Comparison of ENCODE assay signal across 22 cellular contexts in genomic region chrX:79117078-79117477, GRCh38. TPM values are rescaled to one million over a fixed set of nuclear protein-coding genes. Genes with fewer than 3 reads are reported as not detected.
DNase-seq lines count a peak whose midpoint lies in the region; ATAC-seq, FAIRE-seq and TF ChIP-seq lines count a peak whose summit lies in the region.
"Had no signal": no experiment of that assay in that cellular context is flagged by ENCODE, and none has a peak within 500 bp of the region (broad histone marks: within the 10 kb centered on the region; RNA-seq: fewer than 3 reads in every experiment).

No MANE protein-coding gene starts in this region.

- no peak for TF ChIP-seq CTCF in astrocyte (IDR thresholded peaks at IDR 0.05; ENCODE audit: insufficient read depth, low read depth, low read length)
- TF ChIP-seq CTCF in gastroesophageal sphincter (IDR thresholded peaks at IDR 0.05), result no peak

- H3K27me3 Mint-ChIP-seq in activated T-cell treated with anti-CD3 and anti-CD28 coated beads, Interleukin-2, amount 50 U/mL, for 72 hours (ENCODE audit: low read depth), result peaks cover 7% of the 10 kb centered on the region
- H3K27me3 Mint-ChIP-seq in astrocyte (ENCODE audit: low read depth, unreplicated experiment), result no peaks in the 10 kb centered on the region

- peaks cover 14% of the 10 kb centered on the region for H3K4me1 Mint-ChIP-seq in activated T-cell treated with anti-CD3 and anti-CD28 coated beads, Interleukin-2, amount 50 U/mL, for 72 hours (ENCODE audit: low read depth)
- no peaks in the 10 kb centered on the region for H3K4me1 Mint-ChIP-seq in astrocyte (ENCODE audit: low read depth, unreplicated experiment)

- no peak overlapping the region for H2AFZ ChIP-seq in astrocyte (ENCODE audit: low read depth, low read length)

- no peaks in the 10 kb centered on the region for H3K27me3 ChIP-seq in astrocyte (ENCODE audit: insufficient read depth, low read length)
- H3K27me3 ChIP-seq in gastroesophageal sphincter, result no peaks in the 10 kb centered on the region
- H3K27me3 ChIP-seq: brain microvascular endothelial cell, ovary had no signal

- H3K4me1 ChIP-seq in astrocyte (ENCODE audit: insufficient read depth, low read length) (no peaks in the 10 kb centered on the region), gastroesophageal sphincter (no peaks in the 10 kb centered on the region)

- no peak for TF ChIP-seq EP300 in gastroesophageal sphincter (IDR thresholded peaks at IDR 0.05)

- H3K36me3 Mint-ChIP-seq in activated T-cell treated with anti-CD3 and anti-CD28 coated beads, Interleukin-2, amount 50 U/mL, for 72 hours (ENCODE audit: insufficient read depth in 2 of 2), result peaks cover 9 to 15% of the 10 kb centered on the region in 2 donors
- H3K36me3 Mint-ChIP-seq in astrocyte (ENCODE audit: low read depth, unreplicated experiment), result no peaks in the 10 kb centered on the region

- peak; percentile 28 to 36 for ATAC-seq in activated T-cell treated with anti-CD3 and anti-CD28 coated beads, Interleukin-2, amount 50 U/mL, for 72 hours (replicated peaks in 1 of 2)
- ATAC-seq in HG03558 (IDR thresholded peaks at IDR 0.05; ENCODE audit: extremely low read depth, unreplicated experiment) (peak; percentile 65), gastroesophageal sphincter (no peak), HG02571 (IDR thresholded peaks at IDR 0.05; ENCODE audit: unreplicated experiment) (no peak)

- peak; percentile 58 for FAIRE-seq in astrocyte (lab: Jason Lieb, UNC)
- FAIRE-seq in urothelium cell line (lab: Jason Lieb, UNC), result no peak
- FAIRE-seq: A204.1, H54, RCC 7860 had no signal

- no peak overlapping the region for H3K4me2 ChIP-seq in astrocyte (ENCODE audit: low read length)
- H3K4me2 ChIP-seq: smooth muscle cell had no signal

- 67% methylated on average over 1 of the region's 1 CpG; no CpG with 5 or more reads in 1 of the 2 donors for WGBS in gastroesophageal sphincter (ENCODE audit: low coverage in 1 of 2), 2 donors

- TF ChIP-seq POLR2A in gastroesophageal sphincter (IDR thresholded peaks at IDR 0.05), result no peak

- H3K36me3 ChIP-seq in astrocyte (ENCODE audit: insufficient read depth, low read length), result no peaks in the 10 kb centered on the region
- no peaks in the 10 kb centered on the region for H3K36me3 ChIP-seq in gastroesophageal sphincter
- H3K36me3 ChIP-seq: brain microvascular endothelial cell, ovary had no signal

- H4K20me1 ChIP-seq in astrocyte (ENCODE audit: insufficient read depth, low read length), result no peaks in the 10 kb centered on the region

- peak overlapping the region; percentile 71 for H3K27ac Mint-ChIP-seq in activated T-cell treated with anti-CD3 and anti-CD28 coated beads, Interleukin-2, amount 50 U/mL, for 72 hours
- no peak overlapping the region for H3K27ac Mint-ChIP-seq in astrocyte (ENCODE audit: unreplicated experiment)

- no peak overlapping the region for H3K9ac ChIP-seq in astrocyte (ENCODE audit: low read length)

- no peak overlapping the region for H3K27ac ChIP-seq in astrocyte (ENCODE audit: low read depth, low read length)
- H3K27ac ChIP-seq in gastroesophageal sphincter, result no peak overlapping the region
- H3K27ac ChIP-seq: brain microvascular endothelial cell, ovary had no signal

- H3K9me3 Mint-ChIP-seq in activated T-cell treated with anti-CD3 and anti-CD28 coated beads, Interleukin-2, amount 50 U/mL, for 72 hours, result peaks cover 2 to 5% of the 10 kb centered on the region in 2 donors
- H3K9me3 Mint-ChIP-seq in astrocyte (ENCODE audit: unreplicated experiment), result peaks cover 2% of the 10 kb centered on the region

- no peaks in the 10 kb centered on the region for H3K9me3 ChIP-seq in astrocyte (ENCODE audit: insufficient read depth, low read depth, low read length)
- no peaks in the 10 kb centered on the region for H3K9me3 ChIP-seq in gastroesophageal sphincter
- H3K9me3 ChIP-seq: ovary had no signal

- H3K4me3 Mint-ChIP-seq in activated T-cell treated with anti-CD3 and anti-CD28 coated beads, Interleukin-2, amount 50 U/mL, for 72 hours, result peak overlapping the region; percentile 54 to 81
- no peak overlapping the region for H3K4me3 Mint-ChIP-seq in astrocyte (ENCODE audit: unreplicated experiment)
- H3K4me3 Mint-ChIP-seq: T-helper 1 cell treated with Interleukin-12 subunit alpha and Interleukin-12 subunit beta and Interleukin-4 antibody, amounts not matched to agents 30 μg/mL and 1 μg/mL, for 36 hours had no signal

- no peak for DNase-seq in activated T-cell treated with anti-CD3 and anti-CD28 coated beads, Interleukin-2, amount 50 U/mL, for 72 hours
- DNase-seq in activated T-cell treated with anti-CD3 and anti-CD28 coated beads, Interleukin-2, amount 50 U/mL, for 1 hour, result no peak
- DNase-seq in astrocyte (ENCODE audit: low read depth) (no peak), urothelium cell line (ENCODE audit: low spot score) (peak; percentile 2), SHP77 (lab: John Stamatoyannopoulos, UW) (no peak)
- DNase-seq: activated CD4-positive, alpha-beta T cell treated with anti-CD3 and anti-CD28 coated beads, Interleukin-2, amount 50 U/mL, for 1 hour; activated effector memory CD4-positive, alpha-beta T cell treated with anti-CD3 and anti-CD28 coated beads, Interleukin-2, amount 50 U/mL, for 16 hours; brain microvascular endothelial cell; effector CD8-positive, alpha-beta T cell; foreskin melanocyte; mesenchymal stem cell; NCI-H1105 treated with DMSO at 0.1 percent for 48 hours; NCI-H446; ovary had no signal

- H3K4me3 ChIP-seq in astrocyte (ENCODE audit: insufficient read depth, low read depth, low read length), result no peak overlapping the region
- no peak overlapping the region for H3K4me3 ChIP-seq in gastroesophageal sphincter
- H3K4me3 ChIP-seq: ovary, smooth muscle cell had no signal

- no peaks in the 10 kb centered on the region for H3K79me2 ChIP-seq in astrocyte (ENCODE audit: insufficient read depth, low read length)

RNA-seq across cellular contexts. Expression of gene GPR174, which starts 27.4 kb away (rescaled TPM):
- 10 to 100 TPM; 19.1 to 20.0 TPM for total RNA-seq in activated T-cell treated with anti-CD3 and anti-CD28 coated beads, Interleukin-2, amount 50 U/mL, for 72 hours
- total RNA-seq in astrocyte (not detected in 2 replicates), gastroesophageal sphincter (under 1 TPM in 3 of 4 donors, not detected in 1; 0.12 to 0.62 (median 0.40) TPM)
- total RNA-seq: smooth muscle cell had no signal

Comparison
In these comparisons a context has a peak if more than half of its experiments do, and no peak if none do; other contexts are left out.
1. ATAC-seq: peak in activated T-cell treated with anti-CD3 and anti-CD28 coated beads, Interleukin-2, amount 50 U/mL, for 72 hours (2 of 2) and HG03558 (single experiment); none in gastroesophageal sphincter (single experiment) and HG02571 (single experiment).
2. RNA of gene GPR174, which starts 27.4 kb away (total RNA-seq): 19.1 to 20.0 TPM in activated T-cell treated with anti-CD3 and anti-CD28 coated beads, Interleukin-2, amount 50 U/mL, for 72 hours; 0.12 to 0.62 TPM in gastroesophageal sphincter and not detected in astrocyte; every median in the first group is over 10 times any median in the second.